Comparison of ENCODE assay signal across 8 cellular contexts in genomic region chr9:14893280-14893679, GRCh38. TPM values are rescaled to one million over a fixed set of nuclear protein-coding genes. Genes with fewer than 3 reads are reported as not detected.
"Had no signal": no experiment of that assay in that cellular context is flagged by ENCODE, and none has a peak within 500 bp of the region (broad histone marks: within the 10 kb centered on the region; RNA-seq: fewer than 3 reads in every experiment).

No MANE protein-coding gene starts in this region.

- H3K4me3 ChIP-seq: GM23338, K562 had no signal

- DNase-seq: H9, HCEC 1CT, IMR-90 had no signal

- FAIRE-seq: H1, H54, K562 had no signal

- H3K27ac Mint-ChIP-seq: GM23338 had no signal

- H3K27ac ChIP-seq: HL-60 had no signal

- H3K4me3 Mint-ChIP-seq: GM23338, H9 had no signal

- ATAC-seq: GM23338, K562 had no signal

RNA-seq across cellular contexts. Expression of gene FREM1, which starts 16.9 kb away (rescaled TPM):
- polyA plus RNA-seq: IMR-90 had no signal
